In the genomic region with DNA sequence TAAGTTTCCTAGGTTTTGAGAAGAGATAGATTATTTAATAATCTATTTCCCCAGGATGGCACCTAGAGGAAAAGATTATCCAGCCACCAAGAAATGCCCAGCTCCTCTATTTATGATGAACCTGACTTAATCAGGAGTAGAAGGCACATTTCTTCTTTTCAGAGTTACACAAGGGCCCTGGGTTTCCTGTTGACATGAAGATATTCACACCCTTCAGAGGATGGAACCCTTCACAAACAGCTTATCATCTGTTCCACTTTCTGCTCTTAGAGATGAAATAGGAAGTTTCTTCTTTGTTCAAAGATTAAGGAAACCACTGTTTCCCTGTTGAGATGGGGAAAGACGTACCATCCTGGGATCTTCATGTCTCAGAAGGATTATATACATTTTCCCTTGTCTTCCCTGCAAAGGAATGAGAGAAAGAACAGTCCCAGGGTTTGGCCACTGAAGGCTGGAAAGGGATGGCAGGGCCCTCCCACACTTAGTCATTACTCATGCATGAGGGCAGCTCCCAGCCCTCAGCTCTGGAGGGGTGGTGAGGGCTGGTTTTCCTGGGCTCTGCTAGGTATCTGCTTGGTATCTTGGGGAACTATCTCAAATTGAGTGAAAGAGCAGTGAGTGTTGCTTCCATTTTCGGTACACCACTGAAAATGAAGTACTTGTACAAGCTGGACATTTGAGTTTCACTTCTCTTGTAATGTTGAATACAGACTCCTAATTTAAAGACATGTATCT, we compare ENCODE assay signal across 8 cellular contexts.
DNase-seq lines count a peak whose midpoint lies in the region; ATAC-seq, FAIRE-seq and TF ChIP-seq lines count a peak whose summit lies in the region.

No MANE protein-coding gene starts in this region.

- intact Hi-C loops in upper lobe of right lung (cut with DNase I) = no loop called here

- no peak for TF ChIP-seq CTCF in bronchial epithelial cell (IDR thresholded peaks at IDR 0.05; ENCODE audit: insufficient read depth, low read length, severe bottlenecking)
- no peak for TF ChIP-seq CTCF in upper lobe of right lung (IDR thresholded peaks at IDR 0.05)

- H3K27me3 ChIP-seq in bronchial epithelial cell (ENCODE audit: control insufficient read depth, insufficient read depth, low read length) = peaks cover 3% of the 10 kb centered on the region
- no peaks in the 10 kb centered on the region for H3K27me3 ChIP-seq in upper lobe of right lung

- no peaks in the 10 kb centered on the region for H3K9me3 ChIP-seq in upper lobe of right lung

- no peak overlapping the region for H3K27ac ChIP-seq in upper lobe of right lung

- peaks cover 3% of the 10 kb centered on the region for H3K4me1 ChIP-seq in upper lobe of right lung

- ATAC-seq in GM19397 (IDR thresholded peaks at IDR 0.05; ENCODE audit: unreplicated experiment) = peak; percentile 69
- peak; percentile 72 for ATAC-seq in HG03378 (IDR thresholded peaks at IDR 0.05; ENCODE audit: unreplicated experiment)
- ATAC-seq in upper lobe of right lung = peak; percentile 57

- peak; percentile 39 to 53 for DNase-seq in AML-193 (lab: John Stamatoyannopoulos, UW)
- peak; percentile 28 for DNase-seq in bronchial epithelial cell (ENCODE audit: low read depth)
- DNase-seq in upper lobe of right lung = no peak
- DNase-seq in SHP77 treated with DMSO at 0.1 percent for 48 hours (lab: John Stamatoyannopoulos, UW) = no peak
- no peak for DNase-seq in NCI-H2029 (lab: John Stamatoyannopoulos, UW)
- no peak for DNase-seq in activated T-cell treated with anti-CD3 and anti-CD28 coated beads, Interleukin-2, amount 50 U/mL, for 48 hours

- FAIRE-seq in bronchial epithelial cell (lab: Jason Lieb, UNC) = peak; percentile 50

- H3K36me3 ChIP-seq in bronchial epithelial cell (ENCODE audit: control insufficient read depth, insufficient read depth, low read length) = no peaks in the 10 kb centered on the region
- no peaks in the 10 kb centered on the region for H3K36me3 ChIP-seq in upper lobe of right lung

- no peak overlapping the region for H3K4me3 ChIP-seq in bronchial epithelial cell (ENCODE audit: low read depth, low read length)
- no peak overlapping the region for H3K4me3 ChIP-seq in upper lobe of right lung

Comparison
In these comparisons a context has a peak if more than half of its experiments do, and no peak if none do; other contexts are left out.
1. DNase-seq: peak in AML-193 (2 of 2) and bronchial epithelial cell (single experiment); none in upper lobe of right lung (single experiment), SHP77 treated with DMSO at 0.1 percent for 48 hours (single experiment), NCI-H2029 (single experiment) and activated T-cell treated with anti-CD3 and anti-CD28 coated beads, Interleukin-2, amount 50 U/mL, for 48 hours (0 of 2).
2. Peak in every context shown above with its lines, with median percentiles within 50 percentile points of each other: ATAC-seq.